ENCODE assay signal across 23 cellular contexts in genomic region chr15:58622877-58623276, GRCh38.
"Had no signal": no experiment of that assay in that cellular context is flagged by ENCODE, and none has a peak within 500 bp of the region (broad histone marks: within the 10 kb centered on the region; RNA-seq: fewer than 3 reads in every experiment).

No MANE protein-coding gene starts in this region.

- H3K27ac ChIP-seq: adrenal gland, SJCRH30 had no signal

- H3K27me3 ChIP-seq: adrenal gland, SJCRH30 had no signal

- H3K27ac Mint-ChIP-seq: activated CD4-positive, alpha-beta T cell treated with anti-CD3 and anti-CD28 coated beads, Interleukin-2, amount 10 ng/mL, durations not matched to agents 24 days and 14 days; activated naive CD8-positive, alpha-beta T cell treated with anti-CD3 and anti-CD28 coated beads, Interleukin-2, amount 10 ng/mL, durations not matched to agents 7 days and 5 days had no signal

- H3K9me3 ChIP-seq: adrenal gland, SJCRH30 had no signal

- DNase-seq: activated B cell treated with CpG ODN at 0.5 μM for 24 hours; activated CD4-positive, alpha-beta T cell treated with anti-CD3 and anti-CD28 coated beads for 1 hour; activated CD4-positive, alpha-beta T cell treated with anti-CD3 and anti-CD28 coated beads, Interleukin-2, amount 10 ng/mL, durations not matched to agents 24 days and 14 days; activated CD4-positive, alpha-beta T cell treated with anti-CD3 and anti-CD28 coated beads, Interleukin-2, amount 50 U/mL, for 48 hours; activated naive CD4-positive, alpha-beta T cell treated with anti-CD3 and anti-CD28 coated beads, Interleukin-2, amount 50 U/mL, for 16 hours; activated naive CD8-positive, alpha-beta T cell treated with anti-CD3 and anti-CD28 coated beads, Interleukin-2, amount 10 ng/mL, durations not matched to agents 7 days and 5 days; activated T-cell treated with anti-CD3 and anti-CD28 coated beads for 4 hours; adrenal gland; anterior cingulate cortex; NCI-H1048; NCI-H146; NCI-H187 treated with DMSO at 0.1 percent for 48 hours; NCI-H2081 treated with DMSO at 0.1 percent for 48 hours; NCI-H446 treated with DMSO at 0.1 percent for 48 hours; NCI-H526; NCI-H774; Right ventricle myocardium superior; RPMI8226; SJCRH30; T-helper 2 cell; T1000 had no signal

- H3K4me3 Mint-ChIP-seq: activated B cell treated with CpG ODN at 0.5 μM for 24 hours; activated CD4-positive, alpha-beta T cell treated with anti-CD3 and anti-CD28 coated beads, Interleukin-2, amount 10 ng/mL, durations not matched to agents 24 days and 14 days; activated naive CD8-positive, alpha-beta T cell treated with anti-CD3 and anti-CD28 coated beads, Interleukin-2, amount 10 ng/mL, durations not matched to agents 7 days and 5 days had no signal

- H3K36me3 ChIP-seq: adrenal gland had no signal

- H3K4me3 ChIP-seq: adrenal gland, SJCRH30 had no signal

- H3K27me3 Mint-ChIP-seq: activated B cell treated with CpG ODN at 0.5 μM for 24 hours; activated CD4-positive, alpha-beta T cell treated with anti-CD3 and anti-CD28 coated beads, Interleukin-2, amount 10 ng/mL, durations not matched to agents 24 days and 14 days; activated naive CD8-positive, alpha-beta T cell treated with anti-CD3 and anti-CD28 coated beads, Interleukin-2, amount 10 ng/mL, durations not matched to agents 7 days and 5 days had no signal

- ATAC-seq: Panc1, SK-N-SH treated with all-trans-retinoic acid at 6 μM for 48 hours had no signal

- H3K4me1 ChIP-seq: SJCRH30 had no signal
